Comparison of ENCODE assay signal across 8 cellular contexts in genomic region chr12:124684971-124685688, GRCh38.
DNase-seq lines count a peak whose midpoint lies in the region; ATAC-seq and TF ChIP-seq lines count a peak whose summit lies in the region.

No MANE protein-coding gene starts in this region.

- H3K4me3 ChIP-seq in SJSA1 (peak overlapping the region; percentile 14), fibroblast of the aortic adventitia (ENCODE audit: low read depth, low read length) (peak overlapping the region; percentile 57)

- H3K9me3 ChIP-seq in SJSA1 (replicated peaks) = no peaks in the 10 kb centered on the region; the same call in 1 of the 2 replicates

- no peaks in the 10 kb centered on the region for H3K27me3 ChIP-seq in SJSA1 (replicated peaks)

- H3K36me3 ChIP-seq in SJSA1 = no peaks in the 10 kb centered on the region

- ATAC-seq in HG02678 (IDR thresholded peaks at IDR 0.05; ENCODE audit: unreplicated experiment) = no peak
- ATAC-seq in HG03139 (IDR thresholded peaks at IDR 0.05; ENCODE audit: unreplicated experiment) = no peak
- ATAC-seq in HG02973 (IDR thresholded peaks at IDR 0.05; ENCODE audit: unreplicated experiment) = no peak

- TF ChIP-seq CTCF in fibroblast of the aortic adventitia (IDR thresholded peaks at IDR 0.05; ENCODE audit: insufficient read depth, low read length) = no peak

- H3K4me1 ChIP-seq in SJSA1 (replicated peaks) = peaks cover 84% of the 10 kb centered on the region

- peak; percentile 82 for DNase-seq in EH (ENCODE audit: low read depth)
- peak in 1 of 2 experiments; percentile 77 for DNase-seq in SJSA1 (ENCODE audit: low read depth in 1 of 2, low spot score in 2 of 2)
- peak; percentile 93 for DNase-seq in fibroblast of the aortic adventitia (ENCODE audit: low read depth)
- peak; percentile 43 for DNase-seq in renal cortical epithelial cell (ENCODE audit: low read depth)
- no peak for DNase-seq in AML-193 (lab: John Stamatoyannopoulos, UW)

- H3K27ac ChIP-seq in SJSA1 = peak overlapping the region; percentile 93

Comparison
In these comparisons a context has a peak if more than half of its experiments do, and no peak if none do; other contexts are left out.
1. DNase-seq: peak in EH (single experiment), fibroblast of the aortic adventitia (single experiment) and renal cortical epithelial cell (single experiment); none in AML-193 (0 of 2).